Comparison of ENCODE assay signal across 8 cellular contexts in genomic region chr2:10659898-10660568, GRCh38. TPM values are rescaled to one million over a fixed set of nuclear protein-coding genes. Genes with fewer than 3 reads are reported as not detected.
DNase-seq lines count a peak whose midpoint lies in the region; ATAC-seq, FAIRE-seq and TF ChIP-seq lines count a peak whose summit lies in the region.

No MANE protein-coding gene starts in this region.

- DNase-seq in COLO829 (ENCODE audit: low spot score) (peak; percentile 65), HTR-8/SVneo (ENCODE audit: insufficient read length, low spot score) (peak; percentile 87), bronchial epithelial cell (ENCODE audit: low read depth) (peak; percentile 41), kidney tubule cell (ENCODE audit: low spot score) (peak; percentile 90)
- peak; percentile 20 for DNase-seq in T-helper 2 cell treated with Interferon-gamma antibody and Interleukin-4, amounts not matched to agents 5 μg/mL and 100 μg/mL, for 36 hours (ENCODE audit: low spot score)
- peak in 2 of 3 experiments; percentile 13 for DNase-seq in stimulated activated CD4-positive, alpha-beta T cell treated with anti-CD3 and anti-CD28 coated beads, TNF-alpha, amount 100 ng/mL, for 4 hours (ENCODE audit: low read depth in 3 of 3)

- peaks cover 3% of the 10 kb centered on the region for H3K36me3 ChIP-seq in bronchial epithelial cell (ENCODE audit: control insufficient read depth, insufficient read depth, low read length)

- H3K4me3 ChIP-seq in bronchial epithelial cell (ENCODE audit: low read depth, low read length) = no peak overlapping the region

- peaks cover 15% of the 10 kb centered on the region for H3K4me1 Mint-ChIP-seq in T-helper 2 cell treated with Interferon-gamma antibody and Interleukin-4, amounts not matched to agents 5 μg/mL and 100 μg/mL, for 36 hours (ENCODE audit: low read depth)

- no peaks in the 10 kb centered on the region for H3K27me3 ChIP-seq in bronchial epithelial cell (ENCODE audit: control insufficient read depth, insufficient read depth, low read length)

- peak; percentile 91 for FAIRE-seq in HTR-8/SVneo (lab: Jason Lieb, UNC)
- no peak for FAIRE-seq in bronchial epithelial cell (lab: Jason Lieb, UNC)

- H3K27ac Mint-ChIP-seq in T-helper 2 cell treated with Interferon-gamma antibody and Interleukin-4, amounts not matched to agents 5 μg/mL and 100 μg/mL, for 36 hours = no peak overlapping the region

- peak; percentile 67 for TF ChIP-seq CTCF in bronchial epithelial cell (IDR thresholded peaks at IDR 0.05; ENCODE audit: insufficient read depth, low read length, severe bottlenecking)

- no peaks in the 10 kb centered on the region for H3K9me3 Mint-ChIP-seq in T-helper 2 cell treated with Interferon-gamma antibody and Interleukin-4, amounts not matched to agents 5 μg/mL and 100 μg/mL, for 36 hours

- no peak overlapping the region for H3K4me3 Mint-ChIP-seq in T-helper 2 cell treated with Interferon-gamma antibody and Interleukin-4, amounts not matched to agents 5 μg/mL and 100 μg/mL, for 36 hours

- ATAC-seq in HG03565 (IDR thresholded peaks at IDR 0.05; ENCODE audit: unreplicated experiment) = no peak
- ATAC-seq in HG03439 (IDR thresholded peaks at IDR 0.05; ENCODE audit: unreplicated experiment) = no peak

- peaks cover 32% of the 10 kb centered on the region for H3K36me3 Mint-ChIP-seq in T-helper 2 cell treated with Interferon-gamma antibody and Interleukin-4, amounts not matched to agents 5 μg/mL and 100 μg/mL, for 36 hours (ENCODE audit: low read depth)

- no peaks in the 10 kb centered on the region for H3K27me3 Mint-ChIP-seq in T-helper 2 cell treated with Interferon-gamma antibody and Interleukin-4, amounts not matched to agents 5 μg/mL and 100 μg/mL, for 36 hours (ENCODE audit: low read depth)

RNA-seq across cellular contexts. Expression of gene NOL10, which starts 29.7 kb away (rescaled TPM):
- total RNA-seq in bronchial epithelial cell = 28.3 and 49.8 TPM in 2 replicates

Comparison
In these comparisons a context has a peak if more than half of its experiments do, and no peak if none do; other contexts are left out.
1. DNase-seq: peak in every context shown above with its lines; median percentile 90 in kidney tubule cell; 87 in HTR-8/SVneo; 65 in COLO829; 41 in bronchial epithelial cell; 20 in T-helper 2 cell treated with Interferon-gamma antibody and Interleukin-4, amounts not matched to agents 5 μg/mL and 100 μg/mL, for 36 hours; 13 in stimulated activated CD4-positive, alpha-beta T cell treated with anti-CD3 and anti-CD28 coated beads, TNF-alpha, amount 100 ng/mL, for 4 hours.